Comparison of ENCODE assay signal across 8 cellular contexts in the genomic region with DNA sequence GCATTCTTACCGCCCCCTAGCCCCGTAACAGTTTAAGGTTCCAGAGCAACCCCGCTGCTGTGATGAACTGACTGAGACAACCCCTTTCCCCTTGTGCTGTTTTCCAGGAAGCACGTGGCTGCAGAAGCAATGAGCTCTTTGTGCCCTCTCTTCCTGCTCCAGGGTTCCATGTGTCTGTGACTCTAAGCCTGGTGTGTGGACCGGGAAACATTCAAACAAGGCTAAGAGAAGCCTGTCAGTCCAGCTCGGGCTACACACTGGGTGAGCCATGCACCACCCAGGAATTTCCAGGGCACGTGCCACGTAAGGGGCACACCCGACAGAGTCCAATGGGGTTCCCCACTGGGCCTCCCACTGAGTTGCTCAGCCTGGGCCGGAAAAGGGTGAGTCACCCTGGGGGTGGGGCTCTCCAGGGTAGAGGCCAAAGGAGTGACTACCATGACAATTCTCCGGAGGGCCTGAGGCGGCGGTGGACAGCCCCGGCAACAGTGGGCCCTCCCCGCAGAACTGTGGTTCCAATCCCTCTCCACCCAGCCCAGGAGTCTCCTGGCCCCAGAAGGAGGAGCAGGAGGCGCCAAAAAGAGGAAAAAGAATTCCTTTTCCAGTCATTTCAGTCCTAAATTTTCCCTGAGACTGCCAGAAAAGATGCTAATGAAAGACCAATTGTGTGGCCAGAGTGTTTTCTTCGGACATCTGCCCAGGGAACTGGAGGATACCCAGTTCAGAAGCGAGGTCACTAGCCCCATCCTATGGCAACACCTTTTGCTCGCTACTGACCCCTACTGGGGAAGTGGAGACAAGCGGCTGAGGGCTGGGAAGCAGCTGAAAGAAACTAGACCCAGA.
DNase-seq lines count a peak whose midpoint lies in the region; ATAC-seq and TF ChIP-seq lines count a peak whose summit lies in the region.

No MANE protein-coding gene starts in this region.

- no peak overlapping the region for H2BK120ac ChIP-seq in mesendoderm (ENCODE audit: low read depth, low read length)

- ATAC-seq in HG02938 (IDR thresholded peaks at IDR 0.05; ENCODE audit: unreplicated experiment): peak; percentile 82
- ATAC-seq in activated CD8-positive, alpha-beta T cell treated with anti-CD3 and anti-CD28 coated beads for 36 hours: peak; percentile 93

- no peaks in the 10 kb centered on the region for H3K27me3 Mint-ChIP-seq in activated CD8-positive, alpha-beta T cell treated with anti-CD3 and anti-CD28 coated beads for 36 hours

- TF ChIP-seq CTCF in activated CD8-positive, alpha-beta T cell treated with anti-CD3 and anti-CD28 coated beads for 36 hours (IDR thresholded peaks at IDR 0.05): peak; percentile 97

- no peak overlapping the region for H4K8ac ChIP-seq in mesendoderm (ENCODE audit: low read depth, low read length)

- H3K4me1 Mint-ChIP-seq in activated CD8-positive, alpha-beta T cell treated with anti-CD3 and anti-CD28 coated beads for 36 hours (ENCODE audit: low read depth): peaks cover 22% of the 10 kb centered on the region

- H3K36me3 Mint-ChIP-seq in activated CD8-positive, alpha-beta T cell treated with anti-CD3 and anti-CD28 coated beads for 36 hours (ENCODE audit: low read depth): no peaks in the 10 kb centered on the region

- H3K27ac Mint-ChIP-seq in activated CD8-positive, alpha-beta T cell treated with anti-CD3 and anti-CD28 coated beads for 36 hours: peak overlapping the region; percentile 88

- DNase-seq in NK-92 treated with Interleukin-12 subunit alpha and Interleukin-12 subunit beta, amount 100 ng/mL, for 24 hours (lab: John Stamatoyannopoulos, UW): peak; percentile 49
- DNase-seq in NK-92 (lab: John Stamatoyannopoulos, UW; ENCODE audit: unreplicated experiment): no peak
- peak; percentile 93 for DNase-seq in NCI-H460 (ENCODE audit: extremely low read depth, low read depth)
- DNase-seq in activated CD8-positive, alpha-beta T cell treated with anti-CD3 and anti-CD28 coated beads for 36 hours: peak; percentile 93
- DNase-seq in effector CD8-positive, alpha-beta T cell (lab: John Stamatoyannopoulos, UW): peak; percentile 71
- DNase-seq in mesendoderm: peak; percentile 82
- DNase-seq in stimulated activated CD8-positive, alpha-beta memory T cell treated with anti-CD3 and anti-CD28 coated beads, Interleukin-15, amount 100 ng/mL, for 24 hours (ENCODE audit: low read depth): peak; percentile 53

- no peaks in the 10 kb centered on the region for H3K4me1 ChIP-seq in mesendoderm (ENCODE audit: control insufficient read depth, low read depth, low read length)

- H3K4me3 Mint-ChIP-seq in activated CD8-positive, alpha-beta T cell treated with anti-CD3 and anti-CD28 coated beads for 36 hours: peak overlapping the region; percentile 54

- peak overlapping the region; percentile 27 for H3K56ac ChIP-seq in mesendoderm (ENCODE audit: low read length)

- H3K27me3 ChIP-seq in mesendoderm (ENCODE audit: insufficient read depth, low read length, poor library complexity): no peaks in the 10 kb centered on the region

- no CpG with 5 or more reads among the region's 20 CpGs for WGBS in mesendoderm (ENCODE audit: extremely low coverage, insufficient coverage, low lambda C conversion rate)

- no peak overlapping the region for H2BK5ac ChIP-seq in mesendoderm (ENCODE audit: low read length)

- no peak overlapping the region for H3K9ac ChIP-seq in mesendoderm (ENCODE audit: low read length)

- POLR2A ChIA-PET in activated CD8-positive, alpha-beta T cell treated with anti-CD3 and anti-CD28 coated beads for 36 hours (lab: Charles Lee): interaction anchor here (0.7 to 2.6 kb wide), 9 partner anchors 11 to 306 kb away, joined by 3 to 14 read pairs (median 3); a partner anchor contains a TSS

- no peaks in the 10 kb centered on the region for H3K9me3 Mint-ChIP-seq in activated CD8-positive, alpha-beta T cell treated with anti-CD3 and anti-CD28 coated beads for 36 hours

- H3K18ac ChIP-seq in mesendoderm (ENCODE audit: low read length): no peak overlapping the region

- no peak overlapping the region for H3K4me3 ChIP-seq in mesendoderm (ENCODE audit: low read length)

- H3K79me2 ChIP-seq in mesendoderm (ENCODE audit: control insufficient read depth, insufficient read depth, low read length): no peaks in the 10 kb centered on the region

- H2BK15ac ChIP-seq in mesendoderm (replicated peaks; ENCODE audit: low read depth): no peak overlapping the region

- no peak overlapping the region for H3K27ac ChIP-seq in mesendoderm (ENCODE audit: low read depth, low read length)

- H4K5ac ChIP-seq in mesendoderm (ENCODE audit: low read length): no peak overlapping the region

- H3K4ac ChIP-seq in mesendoderm (ENCODE audit: low read depth, low read length): no peak overlapping the region

- H2AK5ac ChIP-seq in mesendoderm (ENCODE audit: low read length): no peak overlapping the region

- H3K4me2 ChIP-seq in mesendoderm (ENCODE audit: low read length): no peak overlapping the region

- CTCF ChIA-PET in activated CD8-positive, alpha-beta T cell treated with anti-CD3 and anti-CD28 coated beads for 36 hours (lab: Charles Lee): interaction anchor here (0.6 to 3.1 kb wide), 42 partner anchors 9 to 302 kb away, joined by 3 to 21 read pairs (median 4); a partner anchor contains a TSS

- H3K79me1 ChIP-seq in mesendoderm (ENCODE audit: low read length): no peaks in the 10 kb centered on the region

- H3K23ac ChIP-seq in mesendoderm (ENCODE audit: low read length): no peak overlapping the region

- H3K36me3 ChIP-seq in mesendoderm (ENCODE audit: control insufficient read depth, insufficient read depth, low read length): no peaks in the 10 kb centered on the region

- intact Hi-C loops in activated CD8-positive, alpha-beta T cell treated with anti-CD3 and anti-CD28 coated beads for 36 hours (cut with micrococcal nuclease): loop anchor here (5.0 kb wide), 3 partner anchors 64 to 184 kb away; no protein-coding TSS in a partner anchor
